ENCODE assay signal across 14 cellular contexts in genomic region chr5:152397581-152397980, GRCh38. TPM values are rescaled to one million over a fixed set of nuclear protein-coding genes. Genes with fewer than 3 reads are reported as not detected.
A peak's percentile ranks its signal among the peaks of the same experiment; 100 is the strongest.
DNase-seq lines count a peak whose midpoint lies in the region; ATAC-seq and TF ChIP-seq lines count a peak whose summit lies in the region.
"Had no signal": no experiment of that assay in that cellular context is flagged by ENCODE, and none has a peak within 500 bp of the region (broad histone marks: within the 10 kb centered on the region; RNA-seq: fewer than 3 reads in every experiment).

No MANE protein-coding gene starts in this region.

- DNase-seq in foreskin keratinocyte = no peak
- DNase-seq in NCI-H510A (lab: John Stamatoyannopoulos, UW) = no peak
- no peak for DNase-seq in CD14-positive monocyte (ENCODE audit: low spot score)
- no peak for DNase-seq in 8988T
- DNase-seq: activated CD8-positive, alpha-beta T cell treated with anti-CD3 and anti-CD28 coated beads, Interleukin-2, amount 10 ng/mL, durations not matched to agents 7 days and 5 days; activated gamma-delta T cell treated with Interleukin-2 at 50 U/mL for 16 hours; stimulated activated naive CD8-positive, alpha-beta T cell treated with anti-CD3 and anti-CD28 coated beads, Interleukin-15, amount 100 ng/mL, for 72 hours had no signal

- peak; percentile 71 for ATAC-seq in GM18508 (IDR thresholded peaks at IDR 0.05; ENCODE audit: insufficient read depth, unreplicated experiment)
- ATAC-seq in GM19467 (IDR thresholded peaks at IDR 0.05; ENCODE audit: unreplicated experiment) = peak; percentile 84
- ATAC-seq in HG02763 (IDR thresholded peaks at IDR 0.05; ENCODE audit: unreplicated experiment) = peak; percentile 88
- peak; percentile 93 for ATAC-seq in HG03432 (IDR thresholded peaks at IDR 0.05; ENCODE audit: unreplicated experiment)
- ATAC-seq in foreskin keratinocyte = no peak
- ATAC-seq: activated CD8-positive, alpha-beta T cell treated with anti-CD3 and anti-CD28 coated beads, Interleukin-2, amount 10 ng/mL, durations not matched to agents 7 days and 5 days; stimulated activated naive CD8-positive, alpha-beta T cell treated with anti-CD3 and anti-CD28 coated beads, Interleukin-15, amount 100 ng/mL, for 72 hours had no signal

- no peaks in the 10 kb centered on the region for H3K36me3 Mint-ChIP-seq in CD14-positive monocyte

- H3K27me3 Mint-ChIP-seq in CD14-positive monocyte (ENCODE audit: low read depth in 3 of 3) = peaks cover 0 to 2% (median 0%) of the 10 kb centered on the region in 3 donors
- H3K27me3 Mint-ChIP-seq: stimulated activated naive CD8-positive, alpha-beta T cell treated with anti-CD3 and anti-CD28 coated beads, Interleukin-15, amount 100 ng/mL, for 72 hours had no signal

- peaks cover 0 to 3% (median 0%) of the 10 kb centered on the region in 7 donors for H3K9me3 Mint-ChIP-seq in CD14-positive monocyte
- H3K9me3 Mint-ChIP-seq: stimulated activated naive CD8-positive, alpha-beta T cell treated with anti-CD3 and anti-CD28 coated beads, Interleukin-15, amount 100 ng/mL, for 72 hours had no signal

- no peak overlapping the region for H3K27ac ChIP-seq in foreskin keratinocyte

- no peak overlapping the region for H3K27ac Mint-ChIP-seq in CD14-positive monocyte
- H3K27ac Mint-ChIP-seq: activated CD8-positive, alpha-beta T cell treated with anti-CD3 and anti-CD28 coated beads, Interleukin-2, amount 10 ng/mL, durations not matched to agents 7 days and 5 days; stimulated activated naive CD8-positive, alpha-beta T cell treated with anti-CD3 and anti-CD28 coated beads, Interleukin-15, amount 100 ng/mL, for 72 hours had no signal

- intact Hi-C loops in CD14-positive monocyte (cut with micrococcal nuclease) = no loop called here

- no peaks in the 10 kb centered on the region for H3K4me1 Mint-ChIP-seq in CD14-positive monocyte
- H3K4me1 Mint-ChIP-seq: stimulated activated naive CD8-positive, alpha-beta T cell treated with anti-CD3 and anti-CD28 coated beads, Interleukin-15, amount 100 ng/mL, for 72 hours had no signal

- no peak overlapping the region for H3K4me3 Mint-ChIP-seq in CD14-positive monocyte
- H3K4me3 Mint-ChIP-seq: activated CD8-positive, alpha-beta T cell treated with anti-CD3 and anti-CD28 coated beads, Interleukin-2, amount 10 ng/mL, durations not matched to agents 7 days and 5 days; stimulated activated naive CD8-positive, alpha-beta T cell treated with anti-CD3 and anti-CD28 coated beads, Interleukin-15, amount 100 ng/mL, for 72 hours had no signal

- no peak for TF ChIP-seq CTCF in foreskin keratinocyte (conservative IDR thresholded peaks at IDR 0.05)
- no peak for TF ChIP-seq CTCF in CD14-positive monocyte (IDR thresholded peaks at IDR 0.05)

- H3K27me3 ChIP-seq in foreskin keratinocyte = no peaks in the 10 kb centered on the region

- no peaks in the 10 kb centered on the region for H3K4me1 ChIP-seq in foreskin keratinocyte

RNA-seq across cellular contexts. Expression of gene NMUR2, which starts 7.5 kb away (rescaled TPM):
- total RNA-seq in foreskin keratinocyte = not detected in 2 replicates
- polyA plus RNA-seq in foreskin keratinocyte (not detected in 2 replicates), CD14-positive monocyte (not detected)
- total RNA-seq: activated CD8-positive, alpha-beta T cell treated with anti-CD3 and anti-CD28 coated beads, Interleukin-2, amount 10 ng/mL, durations not matched to agents 7 days and 5 days; M059J; RPMI7951; T-helper 2 cell treated with Interferon-gamma antibody and Interleukin-4, amounts not matched to agents 100 ng/mL and 5 ng/mL, for 36 hours had no signal
